ENCODE assay signal across 1 cellular context in genomic region chr1:244393604-244394176, GRCh38.
A peak's percentile ranks its signal among the peaks of the same experiment; 100 is the strongest.
TF ChIP-seq lines count a peak whose summit lies in the region.

No MANE protein-coding gene starts in this region.

TF ChIP-seq in K562, 482 proteins besides CTCF, POLR2A, EP300 and RAD21 (continued from another document and continues in another):
- TF ChIP-seq ZNF407 (IDR thresholded peaks at IDR 0.05; ENCODE audit: low read depth) (no peak), JUNB (CRISPR knock-in tag; conservative IDR thresholded peaks at IDR 0.05) (no peak), SMAD1 (IDR thresholded peaks at IDR 0.05; ENCODE audit: low read depth, low read length, partially characterized antibody) (peak; percentile 66), TEAD2 (tag; IDR thresholded peaks at IDR 0.05) (peak; percentile 74), FOXO4 (CRISPR knock-in tag; IDR thresholded peaks at IDR 0.05) (no peak), NFATC3 (IDR thresholded peaks at IDR 0.05) (no peak), POLR2H (tag; IDR thresholded peaks at IDR 0.05; ENCODE audit: low read depth) (peak; percentile 36; the same call in 1 of the 2 replicates), C11orf30 (IDR thresholded peaks at IDR 0.05; ENCODE audit: low read depth) (no peak), RCOR1 (IDR thresholded peaks at IDR 0.05; ENCODE audit: borderline replicate concordance in 1 of 2, low read depth in 2 of 2, low read length in 2 of 2) (peak in 1 of 2 experiments; percentile 58; a peak in 1 of 4 replicates), USF2 (CRISPR knock-in tag; IDR thresholded peaks at IDR 0.05) (peak; percentile 57; the same call in 1 of the 2 replicates), ARID3B (CRISPR knock-in tag; IDR thresholded peaks at IDR 0.05; ENCODE audit: borderline replicate concordance) (no peak; the same call in 1 of the 2 replicates), SNIP1 (IDR thresholded peaks at IDR 0.05; ENCODE audit: low read depth) (no peak), NFYB (IDR thresholded peaks at IDR 0.05; ENCODE audit: extremely low read depth, insufficient read length) (no peak), KDM5B (IDR thresholded peaks at IDR 0.05; ENCODE audit: insufficient replicate concordance, low read depth, low read length) (no peak), ZNF354B (CRISPR knock-in tag; IDR thresholded peaks at IDR 0.05) (no peak; the same call in 1 of the 2 replicates), XRCC5 (IDR thresholded peaks at IDR 0.05; ENCODE audit: low read depth, low read length) (peak; percentile 52; the same call in 1 of the 2 replicates), ZNF212 (CRISPR knock-in tag; IDR thresholded peaks at IDR 0.05) (no peak), HNRNPL (IDR thresholded peaks at IDR 0.05; ENCODE audit: low read depth, low read length) (no peak), CBFB (CRISPR knock-in tag; IDR thresholded peaks at IDR 0.05) (no peak), CBX8 (IDR thresholded peaks at IDR 0.05; ENCODE audit: borderline replicate concordance, extremely low read depth, low read depth, low read length, poor library complexity, severe bottlenecking) (no peak), TFAM (CRISPR knock-in tag; conservative IDR thresholded peaks at IDR 0.05) (no peak), ZNF764 (CRISPR knock-in tag; IDR thresholded peaks at IDR 0.05; ENCODE audit: low read depth) (no peak), HBP1 (CRISPR knock-in tag; IDR thresholded peaks at IDR 0.05) (no peak), SIN3A (IDR thresholded peaks at IDR 0.05; ENCODE audit: borderline replicate concordance in 2 of 2, control insufficient read depth in 1 of 2, low read depth in 2 of 2, low read length in 2 of 2) (no peak), RBM22 (IDR thresholded peaks at IDR 0.05; ENCODE audit: low read depth, low read length, poor library complexity, severe bottlenecking) (no peak), HCFC1 (IDR thresholded peaks at IDR 0.05; ENCODE audit: low read depth, low read length) (peak; percentile 40; the same call in 1 of the 2 replicates), PRMT5 (CRISPR knock-in tag; IDR thresholded peaks at IDR 0.05) (no peak), CBX1 (IDR thresholded peaks at IDR 0.05; ENCODE audit: low read depth) (0 out of 2 replicates have a peak, but pooled peaks have one; percentile 74), MYBL2 (IDR thresholded peaks at IDR 0.05; ENCODE audit: low read depth) (no peak), MYBL2 (CRISPR knock-in tag; IDR thresholded peaks at IDR 0.05; ENCODE audit: borderline replicate concordance) (no peak), ERF (CRISPR knock-in tag; IDR thresholded peaks at IDR 0.05) (0 out of 2 replicates have a peak, but pooled peaks have one; percentile 13), KAT2B (IDR thresholded peaks at IDR 0.05; ENCODE audit: low read depth, low read length) (no peak), TRIM25 (IDR thresholded peaks at IDR 0.05; ENCODE audit: borderline replicate concordance) (no peak)
- TF ChIP-seq, protein P1, sequence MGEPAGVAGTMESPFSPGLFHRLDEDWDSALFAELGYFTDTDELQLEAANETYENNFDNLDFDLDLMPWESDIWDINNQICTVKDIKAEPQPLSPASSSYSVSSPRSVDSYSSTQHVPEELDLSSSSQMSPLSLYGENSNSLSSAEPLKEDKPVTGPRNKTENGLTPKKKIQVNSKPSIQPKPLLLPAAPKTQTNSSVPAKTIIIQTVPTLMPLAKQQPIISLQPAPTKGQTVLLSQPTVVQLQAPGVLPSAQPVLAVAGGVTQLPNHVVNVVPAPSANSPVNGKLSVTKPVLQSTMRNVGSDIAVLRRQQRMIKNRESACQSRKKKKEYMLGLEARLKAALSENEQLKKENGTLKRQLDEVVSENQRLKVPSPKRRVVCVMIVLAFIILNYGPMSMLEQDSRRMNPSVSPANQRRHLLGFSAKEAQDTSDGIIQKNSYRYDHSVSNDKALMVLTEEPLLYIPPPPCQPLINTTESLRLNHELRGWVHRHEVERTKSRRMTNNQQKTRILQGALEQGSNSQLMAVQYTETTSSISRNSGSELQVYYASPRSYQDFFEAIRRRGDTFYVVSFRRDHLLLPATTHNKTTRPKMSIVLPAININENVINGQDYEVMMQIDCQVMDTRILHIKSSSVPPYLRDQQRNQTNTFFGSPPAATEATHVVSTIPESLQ (CRISPR knock-in tag; IDR thresholded peaks at IDR 0.05) = no peak
- TF ChIP-seq, protein P2, sequence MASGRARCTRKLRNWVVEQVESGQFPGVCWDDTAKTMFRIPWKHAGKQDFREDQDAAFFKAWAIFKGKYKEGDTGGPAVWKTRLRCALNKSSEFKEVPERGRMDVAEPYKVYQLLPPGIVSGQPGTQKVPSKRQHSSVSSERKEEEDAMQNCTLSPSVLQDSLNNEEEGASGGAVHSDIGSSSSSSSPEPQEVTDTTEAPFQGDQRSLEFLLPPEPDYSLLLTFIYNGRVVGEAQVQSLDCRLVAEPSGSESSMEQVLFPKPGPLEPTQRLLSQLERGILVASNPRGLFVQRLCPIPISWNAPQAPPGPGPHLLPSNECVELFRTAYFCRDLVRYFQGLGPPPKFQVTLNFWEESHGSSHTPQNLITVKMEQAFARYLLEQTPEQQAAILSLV (tag; IDR thresholded peaks at IDR 0.05) = 0 out of 2 replicates have a peak, but pooled peaks have one; percentile 21
- TF ChIP-seq, protein P3, sequence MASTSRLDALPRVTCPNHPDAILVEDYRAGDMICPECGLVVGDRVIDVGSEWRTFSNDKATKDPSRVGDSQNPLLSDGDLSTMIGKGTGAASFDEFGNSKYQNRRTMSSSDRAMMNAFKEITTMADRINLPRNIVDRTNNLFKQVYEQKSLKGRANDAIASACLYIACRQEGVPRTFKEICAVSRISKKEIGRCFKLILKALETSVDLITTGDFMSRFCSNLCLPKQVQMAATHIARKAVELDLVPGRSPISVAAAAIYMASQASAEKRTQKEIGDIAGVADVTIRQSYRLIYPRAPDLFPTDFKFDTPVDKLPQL (IDR thresholded peaks at IDR 0.05; ENCODE audit: extremely low read depth, insufficient read length) = no peak
- TF ChIP-seq, protein P4, sequence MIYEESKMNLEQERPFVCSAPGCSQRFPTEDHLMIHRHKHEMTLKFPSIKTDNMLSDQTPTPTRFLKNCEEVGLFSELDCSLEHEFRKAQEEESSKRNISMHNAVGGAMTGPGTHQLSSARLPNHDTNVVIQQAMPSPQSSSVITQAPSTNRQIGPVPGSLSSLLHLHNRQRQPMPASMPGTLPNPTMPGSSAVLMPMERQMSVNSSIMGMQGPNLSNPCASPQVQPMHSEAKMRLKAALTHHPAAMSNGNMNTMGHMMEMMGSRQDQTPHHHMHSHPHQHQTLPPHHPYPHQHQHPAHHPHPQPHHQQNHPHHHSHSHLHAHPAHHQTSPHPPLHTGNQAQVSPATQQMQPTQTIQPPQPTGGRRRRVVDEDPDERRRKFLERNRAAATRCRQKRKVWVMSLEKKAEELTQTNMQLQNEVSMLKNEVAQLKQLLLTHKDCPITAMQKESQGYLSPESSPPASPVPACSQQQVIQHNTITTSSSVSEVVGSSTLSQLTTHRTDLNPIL (CRISPR knock-in tag; IDR thresholded peaks at IDR 0.05) = no peak
